9 cellular contexts compared by ENCODE assay signal in genomic region chrX:154123241-154124219, GRCh38. TPM values are rescaled to one million over a fixed set of nuclear protein-coding genes. Genes with fewer than 3 reads are reported as not detected.
A peak's percentile ranks its signal among the peaks of the same experiment; 100 is the strongest.
DNase-seq lines count a peak whose midpoint lies in the region; ATAC-seq, FAIRE-seq and TF ChIP-seq lines count a peak whose summit lies in the region.
"Had no signal": no experiment of that assay in that cellular context is flagged by ENCODE, and none has a peak within 500 bp of the region (broad histone marks: within the 10 kb centered on the region; RNA-seq: fewer than 3 reads in every experiment).

No MANE protein-coding gene starts in this region.

- TF ChIP-seq CTCF in Caco-2 (IDR thresholded peaks at IDR 0.05; ENCODE audit: insufficient read depth in 1 of 2, low read depth in 1 of 2, low read length in 1 of 2, severe bottlenecking in 1 of 2, unreplicated experiment in 1 of 2) = no peak
- TF ChIP-seq CTCF in lung (IDR thresholded peaks at IDR 0.05; ENCODE audit: control extremely low read depth, extremely low read depth) = no peak

- H3K27me3 Mint-ChIP-seq in Caco-2 (ENCODE audit: insufficient read depth, unreplicated experiment) = no peaks in the 10 kb centered on the region
- no peaks in the 10 kb centered on the region for H3K27me3 Mint-ChIP-seq in activated T-helper 17 cell treated with anti-CD3 and anti-CD28 coated beads, Interleukin-2, amount 50 U/mL, for 72 hours

- no peaks in the 10 kb centered on the region for H3K9me3 ChIP-seq in Caco-2
- H3K9me3 ChIP-seq in lung (ENCODE audit: control insufficient read depth in 2 of 2, insufficient read depth in 1 of 2, low read length in 1 of 2) = peaks cover 0 to 6% of the 10 kb centered on the region in 2 donors

- WGBS in lung, 2 donors = 71 to 76% methylated on average over 22 of the region's 22 CpGs

- BruUV-seq in Caco-2 (replicated peaks; lab: Mats Ljungman, UMichigan) = no TSS peak

- peak; percentile 96 for ATAC-seq in activated T-helper 17 cell treated with anti-CD3 and anti-CD28 coated beads, Interleukin-2, amount 50 U/mL, for 72 hours (replicated peaks)
- ATAC-seq in lung (ENCODE audit: insufficient read depth, low FRiP score) (peak; percentile 34), HG03565 (IDR thresholded peaks at IDR 0.05; ENCODE audit: unreplicated experiment) (no peak), HG03097 (IDR thresholded peaks at IDR 0.05; ENCODE audit: low FRiP score, unreplicated experiment) (no peak)

- H3K4me1 ChIP-seq in Caco-2 (0 out of 2 replicates have a peak, but pooled peaks cover 5% of the 10 kb centered on the region), lung (ENCODE audit: control insufficient read depth in 2 of 2, insufficient read depth in 2 of 2, low read length in 2 of 2) (peaks cover 0 to 1% of the 10 kb centered on the region in 2 donors)

- H3K27ac ChIP-seq in lung (ENCODE audit: low read depth in 1 of 2, low read length in 1 of 2) = no peak overlapping the region

- no peak for FAIRE-seq in HTR-8/SVneo (lab: Jason Lieb, UNC)
- FAIRE-seq: islet of Langerhans had no signal

- POLR2A ChIA-PET in Caco-2 (lab: Charles Lee) = no interaction called here

- H3K4me1 Mint-ChIP-seq in Caco-2 (ENCODE audit: low read depth, unreplicated experiment) = no peaks in the 10 kb centered on the region
- H3K4me1 Mint-ChIP-seq in activated T-helper 17 cell treated with anti-CD3 and anti-CD28 coated beads, Interleukin-2, amount 50 U/mL, for 72 hours = peaks cover 5% of the 10 kb centered on the region

- CTCF ChIA-PET in Caco-2 (lab: Charles Lee) = no interaction called here

- H3K27me3 ChIP-seq in Caco-2 (replicated peaks; ENCODE audit: control insufficient read depth, insufficient read depth, low read length) = no peaks in the 10 kb centered on the region
- no peaks in the 10 kb centered on the region for H3K27me3 ChIP-seq in lung (ENCODE audit: control insufficient read depth, insufficient read depth)

- H3K36me3 ChIP-seq in Caco-2 (ENCODE audit: control insufficient read depth, insufficient read depth, low read length) (no peaks in the 10 kb centered on the region), lung (ENCODE audit: control insufficient read depth in 2 of 2, insufficient read depth in 2 of 2, low read length in 2 of 2) (no peaks in the 10 kb centered on the region)

- no peak overlapping the region for H3K4me3 ChIP-seq in Caco-2 (ENCODE audit: low read depth, low read length)
- H3K4me3 ChIP-seq in lung = no peak overlapping the region

- DNase-seq in Caco-2 = peak; percentile 34 to 46
- DNase-seq in M059J (ENCODE audit: low read depth) = peak; percentile 58
- DNase-seq in lung (ENCODE audit: low spot score) = no peak
- no peak for DNase-seq in HTR-8/SVneo (ENCODE audit: insufficient read length, low spot score)
- no peak for DNase-seq in T1000 (lab: John Stamatoyannopoulos, UW)

- no peaks in the 10 kb centered on the region for H3K36me3 Mint-ChIP-seq in Caco-2 (ENCODE audit: insufficient read depth, unreplicated experiment)
- H3K36me3 Mint-ChIP-seq in activated T-helper 17 cell treated with anti-CD3 and anti-CD28 coated beads, Interleukin-2, amount 50 U/mL, for 72 hours (ENCODE audit: low read depth) = no peaks in the 10 kb centered on the region

- H3K27ac Mint-ChIP-seq in Caco-2 (ENCODE audit: unreplicated experiment) = no peak overlapping the region
- H3K27ac Mint-ChIP-seq in activated T-helper 17 cell treated with anti-CD3 and anti-CD28 coated beads, Interleukin-2, amount 50 U/mL, for 72 hours = peak overlapping the region; percentile 80

- intact Hi-C loops in Caco-2 (cut with micrococcal nuclease; ENCODE audit: unreplicated experiment) = no loop called here

- H3K4me3 Mint-ChIP-seq in Caco-2 (ENCODE audit: unreplicated experiment) = no peak overlapping the region
- peak overlapping the region; percentile 63 for H3K4me3 Mint-ChIP-seq in activated T-helper 17 cell treated with anti-CD3 and anti-CD28 coated beads, Interleukin-2, amount 50 U/mL, for 72 hours

- no peaks in the 10 kb centered on the region for H3K9me3 Mint-ChIP-seq in Caco-2 (ENCODE audit: unreplicated experiment)
- H3K9me3 Mint-ChIP-seq in activated T-helper 17 cell treated with anti-CD3 and anti-CD28 coated beads, Interleukin-2, amount 50 U/mL, for 72 hours = no peaks in the 10 kb centered on the region

RNA-seq across cellular contexts. Expression of gene OPN1LW, which starts 20.5 kb away (rescaled TPM):
- not detected in 2 replicates for total RNA-seq in Caco-2 (2022)
- not detected in 2 replicates for total RNA-seq in M059J (2014; rRNA removed; shearing (Covaris generic))
- not detected for total RNA-seq in activated T-helper 17 cell treated with anti-CD3 and anti-CD28 coated beads, Interleukin-2, amount 50 U/mL, for 72 hours
- not detected for total RNA-seq in lung
- polyA plus RNA-seq in lung = not detected

RNA-seq across cellular contexts. Expression of gene MECP2, which starts 26.0 kb away (rescaled TPM):
- 30.6 and 36.4 TPM in 2 replicates for total RNA-seq in Caco-2 (2022)
- 53.9 and 61.4 TPM in 2 replicates for total RNA-seq in M059J (2014; rRNA removed; shearing (Covaris generic))
- 10 to 100 TPM; 72.2 to 87.8 TPM for total RNA-seq in activated T-helper 17 cell treated with anti-CD3 and anti-CD28 coated beads, Interleukin-2, amount 50 U/mL, for 72 hours
- total RNA-seq in lung = 10 to 100 TPM; 53.4 to 62.9 TPM
- polyA plus RNA-seq in lung = 10 to 100 TPM; 20.4 to 24.5 TPM

RNA-seq across cellular contexts. Expression of gene OPN1MW, which starts 58.9 kb away (rescaled TPM):
- not detected in 2 replicates for total RNA-seq in Caco-2 (2022)
- total RNA-seq in M059J (2014; rRNA removed; shearing (Covaris generic)) = not detected in 2 replicates
- not detected for total RNA-seq in activated T-helper 17 cell treated with anti-CD3 and anti-CD28 coated beads, Interleukin-2, amount 50 U/mL, for 72 hours
- not detected for total RNA-seq in lung
- not detected for polyA plus RNA-seq in lung

Comparison
In these comparisons a context has a peak if more than half of its experiments do, and no peak if none do; other contexts are left out.
1. DNase-seq: peak in Caco-2 (2 of 2) and M059J (single experiment); none in lung (single experiment), HTR-8/SVneo (single experiment) and T1000 (single experiment).
2. ATAC-seq: peak in activated T-helper 17 cell treated with anti-CD3 and anti-CD28 coated beads, Interleukin-2, amount 50 U/mL, for 72 hours (single experiment) and lung (single experiment); none in HG03565 (single experiment) and HG03097 (single experiment).